In the genomic region with DNA sequence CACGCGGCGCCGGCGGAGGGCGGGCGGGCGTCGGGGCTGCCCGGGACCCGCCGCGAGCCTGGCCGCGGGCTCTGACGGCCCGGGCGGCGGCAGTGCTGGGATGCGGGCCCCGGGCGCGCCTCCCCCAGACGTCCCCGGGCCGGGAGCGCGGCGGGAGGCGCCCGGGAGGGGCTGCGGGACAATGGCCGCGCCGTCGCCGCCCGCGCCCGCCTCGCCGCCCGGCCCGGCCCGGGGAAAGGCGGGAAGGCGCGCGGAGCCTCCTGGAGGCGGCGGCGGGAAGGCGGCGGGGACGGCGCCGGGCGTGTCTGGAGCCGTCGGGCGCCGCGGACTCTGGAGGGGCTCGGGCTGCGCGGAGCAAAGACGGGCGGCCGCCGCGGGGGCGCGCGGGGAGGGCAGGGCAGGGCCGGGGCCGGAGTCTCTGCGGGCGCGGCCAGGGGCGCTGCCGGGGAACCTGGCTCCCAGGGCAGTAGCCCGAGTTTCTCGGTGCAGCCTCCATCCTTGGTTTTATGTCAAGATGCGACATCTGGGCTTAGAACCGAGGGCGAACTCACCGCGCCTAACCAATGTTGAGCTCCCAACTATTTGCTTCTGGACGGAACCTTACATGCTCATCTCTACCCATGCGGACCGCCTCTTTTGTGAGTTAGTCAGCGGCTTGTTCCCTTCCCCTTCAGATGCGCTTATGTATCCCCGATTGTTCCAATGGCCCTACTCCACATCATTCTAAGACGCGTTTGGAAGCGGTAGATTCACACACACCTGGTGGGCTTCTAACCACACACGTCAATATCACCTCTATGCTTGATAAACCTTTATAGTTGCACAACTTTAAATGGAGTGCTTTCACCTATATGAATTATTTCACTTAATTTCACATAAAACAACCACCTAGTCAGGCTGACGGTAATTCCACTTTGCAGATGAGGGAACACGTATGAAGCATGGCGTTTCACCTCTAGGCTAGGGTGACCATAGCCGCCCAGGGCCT, we compare ENCODE assay signal across 1 cellular context.
TF ChIP-seq lines count a peak whose summit lies in the region.

No MANE protein-coding gene starts in this region.

TF ChIP-seq in HCT116, 20 proteins besides CTCF, POLR2A, EP300 and RAD21:
- TF ChIP-seq POLR2AphosphoS5 (IDR thresholded peaks at IDR 0.05; ENCODE audit: low read depth, low read length) (0 out of 2 replicates have a peak, but pooled peaks have one; percentile 19), EGR1 (IDR thresholded peaks at IDR 0.05; ENCODE audit: low read depth) (no peak), EZH2 (IDR thresholded peaks at IDR 0.05) (no peak), YY1 (IDR thresholded peaks at IDR 0.05; ENCODE audit: extremely low read depth, insufficient replicate concordance, low read depth, low read length) (peak; percentile 10), MAX (IDR thresholded peaks at IDR 0.05) (peak; percentile 22)
